ENCODE assay signal across 21 cellular contexts in the genomic region with DNA sequence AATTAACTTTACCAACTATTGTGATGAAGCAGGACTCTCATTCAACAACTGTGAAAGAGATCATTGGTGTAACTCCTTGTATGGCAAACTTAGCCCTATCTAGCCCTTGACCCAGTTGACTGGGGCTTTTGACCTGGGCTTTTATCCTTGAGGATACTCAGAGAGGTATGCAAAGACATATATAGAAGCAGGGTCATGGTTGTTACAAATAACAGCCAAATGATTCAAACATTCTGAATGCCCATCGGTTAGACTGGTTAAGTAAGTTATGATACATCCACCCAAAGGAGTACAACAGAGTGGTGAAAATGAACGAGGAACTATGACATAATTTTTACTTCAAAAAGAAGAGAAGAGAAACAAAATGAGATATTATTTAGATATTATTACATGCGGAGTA. TPM values are rescaled to one million over a fixed set of nuclear protein-coding genes. Genes with fewer than 3 reads are reported as not detected.
"Had no signal": no experiment of that assay in that cellular context is flagged by ENCODE, and none has a peak within 500 bp of the region (broad histone marks: within the 10 kb centered on the region; RNA-seq: fewer than 3 reads in every experiment).

No MANE protein-coding gene starts in this region.

- H3K4me1 ChIP-seq: esophagus muscularis mucosa, foreskin keratinocyte, gastroesophageal sphincter, heart right ventricle, left lung, lower lobe of right lung had no signal

- H3K9me3 ChIP-seq: gastroesophageal sphincter, heart right ventricle, left lung, lower lobe of right lung, mucosa of descending colon had no signal

- ATAC-seq: foreskin keratinocyte, gastroesophageal sphincter, heart right ventricle, left cardiac atrium, left lung, left ventricle myocardium superior, lower lobe of right lung, mucosa of descending colon had no signal

- H3K36me3 ChIP-seq: esophagus muscularis mucosa, gastroesophageal sphincter, heart right ventricle, left lung, lower lobe of right lung had no signal

- H3K27me3 ChIP-seq: foreskin keratinocyte, left lung had no signal

- DNase-seq: dermis blood vessel endothelial cell; dorsolateral prefrontal cortex; effector CD4-positive, alpha-beta T cell; effector memory CD4-positive, alpha-beta T cell; erythroblast; foreskin keratinocyte; heart right ventricle; hippocampal formation; left cardiac atrium; left lung; left ventricle myocardium superior; lower lobe of right lung; mesenchymal stem cell; mucosa of descending colon; naive B cell had no signal

- H3K4me3 ChIP-seq: coronary artery, dorsolateral prefrontal cortex, esophagus muscularis mucosa, gastroesophageal sphincter, heart right ventricle, left lung, lower lobe of right lung, mucosa of descending colon had no signal

- H3K27ac ChIP-seq: coronary artery, dorsolateral prefrontal cortex, epithelial cell of prostate, esophagus muscularis mucosa, foreskin keratinocyte, gastroesophageal sphincter, heart right ventricle, left lung, lower lobe of right lung had no signal

RNA-seq across cellular contexts. Expression of a gene that starts 38.2 kb away (rescaled TPM):
- total RNA-seq: mesothelial cell of epicardium, myocyte had no signal
